Comparison of ENCODE assay signal across 17 cellular contexts in the genomic region with DNA sequence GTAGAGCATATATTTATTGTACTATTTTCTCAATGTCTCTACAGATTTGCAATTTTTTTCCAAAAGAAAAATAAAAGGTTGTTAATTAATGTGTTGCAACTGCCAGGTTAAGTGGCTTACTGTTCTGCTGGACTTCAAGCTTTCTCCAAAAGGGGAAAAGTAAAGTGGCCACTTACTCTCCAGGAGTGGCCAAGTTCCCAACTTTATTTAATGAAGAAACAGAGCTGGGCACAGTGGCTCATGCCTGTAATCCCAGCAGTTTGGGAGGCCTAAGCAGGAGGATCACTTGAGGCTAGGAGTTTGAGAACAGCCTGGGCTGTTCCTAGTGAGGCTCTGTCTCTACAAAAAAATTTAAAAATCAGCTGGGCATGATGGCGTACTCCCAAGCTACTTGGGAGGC. TPM values are rescaled to one million over a fixed set of nuclear protein-coding genes. Genes with fewer than 3 reads are reported as not detected.
DNase-seq lines count a peak whose midpoint lies in the region; ATAC-seq and TF ChIP-seq lines count a peak whose summit lies in the region.
"Had no signal": no experiment of that assay in that cellular context is flagged by ENCODE, and none has a peak within 500 bp of the region (broad histone marks: within the 10 kb centered on the region; RNA-seq: fewer than 3 reads in every experiment).

No MANE protein-coding gene starts in this region.

- H3K9me3 ChIP-seq in PC-9 (ENCODE audit: insufficient read depth, low read depth) (no peaks in the 10 kb centered on the region), neutrophil (no peaks in the 10 kb centered on the region)
- no peaks in the 10 kb centered on the region for H3K9me3 ChIP-seq in CD8-positive, alpha-beta T cell (ENCODE audit: low read length)
- no peaks in the 10 kb centered on the region for H3K9me3 ChIP-seq in CD4-positive, alpha-beta T cell (ENCODE audit: control insufficient read depth, low read length)
- H3K9me3 ChIP-seq: Caco-2, HAP-1 had no signal

- H3K4me2 ChIP-seq in GM23338 (no peak overlapping the region), PC-9 (no peak overlapping the region)

- H3K4me3 Mint-ChIP-seq in GM23338 (no peak overlapping the region), chondrocyte (ENCODE audit: unreplicated experiment) (no peak overlapping the region)
- H3K4me3 Mint-ChIP-seq in CD8-positive, alpha-beta T cell = no peak overlapping the region
- no peak overlapping the region for H3K4me3 Mint-ChIP-seq in CD4-positive, alpha-beta T cell
- H3K4me3 Mint-ChIP-seq: B cell; CD8-positive, alpha-beta memory T cell; HFFc6 had no signal

- no peaks in the 10 kb centered on the region for H3K27me3 ChIP-seq in GM23338 (ENCODE audit: insufficient read depth)
- no peaks in the 10 kb centered on the region for H3K27me3 ChIP-seq in PC-9 (ENCODE audit: insufficient read depth, low read depth)
- H3K27me3 ChIP-seq in neutrophil = no peaks in the 10 kb centered on the region
- no peaks in the 10 kb centered on the region for H3K27me3 ChIP-seq in CD8-positive, alpha-beta T cell (ENCODE audit: insufficient read depth, low read length)
- H3K27me3 ChIP-seq in CD4-positive, alpha-beta T cell (ENCODE audit: control insufficient read depth, insufficient read depth, low read length) = no peaks in the 10 kb centered on the region

- H4K20me1 ChIP-seq in GM23338 (replicated peaks; ENCODE audit: insufficient read depth) (peaks cover 89% of the 10 kb centered on the region), PC-9 (ENCODE audit: insufficient read depth) (peaks cover 81% of the 10 kb centered on the region)

- peak overlapping the region; percentile 67; the same call in 1 of the 2 replicates for H3K27ac Mint-ChIP-seq in GM23338
- peak overlapping the region; percentile 27 for H3K27ac Mint-ChIP-seq in chondrocyte (ENCODE audit: unreplicated experiment)
- no peak overlapping the region for H3K27ac Mint-ChIP-seq in CD8-positive, alpha-beta T cell
- H3K27ac Mint-ChIP-seq in CD4-positive, alpha-beta T cell = no peak overlapping the region
- H3K27ac Mint-ChIP-seq: B cell, HFFc6, IgD-negative memory B cell had no signal

- intact Hi-C loops in PC-9 (cut with micrococcal nuclease; ENCODE audit: unreplicated experiment) = no loop called here
- intact Hi-C loops in CD8-positive, alpha-beta T cell (cut with DNase I, micrococcal nuclease) = no loop called here
- intact Hi-C loops in CD4-positive, alpha-beta T cell (cut with DNase I, micrococcal nuclease) = no loop called here

- H3K4me1 ChIP-seq in GM23338 (ENCODE audit: insufficient read depth) = peaks cover 55% of the 10 kb centered on the region
- peaks cover 32% of the 10 kb centered on the region for H3K4me1 ChIP-seq in PC-9 (replicated peaks; ENCODE audit: insufficient read depth)
- H3K4me1 ChIP-seq in neutrophil (ENCODE audit: control insufficient read depth in 1 of 2, insufficient read depth in 1 of 2, low read depth in 1 of 2, low read length in 1 of 2) = peaks cover 88 to 97% of the 10 kb centered on the region in 2 experiments
- peaks cover 7% of the 10 kb centered on the region for H3K4me1 ChIP-seq in CD8-positive, alpha-beta T cell (ENCODE audit: insufficient read depth, low read length)

- H3K27ac ChIP-seq in GM23338 (ENCODE audit: low read depth) (no peak overlapping the region; the same call in 1 of the 2 replicates), PC-9 (peak overlapping the region; percentile 33; the same call in 1 of the 2 replicates), neutrophil (peak overlapping the region; percentile 56)
- no peak overlapping the region for H3K27ac ChIP-seq in CD8-positive, alpha-beta T cell (ENCODE audit: low read depth, low read length)
- H3K27ac ChIP-seq in CD4-positive, alpha-beta T cell (ENCODE audit: low read depth, low read length) = no peak overlapping the region

- H2AFZ ChIP-seq in GM23338 (no peak overlapping the region), PC-9 (no peak overlapping the region)

- no peaks in the 10 kb centered on the region for H3F3A ChIP-seq in GM23338 (replicated peaks; ENCODE audit: low read depth)
- peaks cover 64% of the 10 kb centered on the region for H3F3A ChIP-seq in PC-9 (ENCODE audit: insufficient read depth, low read depth)

- POLR2A ChIA-PET in PC-9 (lab: Charles Lee; ENCODE audit: unreplicated experiment) = no interaction called here
- POLR2A ChIA-PET in CD8-positive, alpha-beta T cell (lab: Charles Lee) = interaction anchor here (0.6 to 0.9 kb wide), 2 partner anchors 10 to 1916 kb away, joined by 3 to 4 read pairs; no protein-coding TSS in a partner anchor
- POLR2A ChIA-PET in CD4-positive, alpha-beta T cell (lab: Charles Lee) = interaction anchor here (0.7 kb wide), 1 partner anchor 48 kb away, joined by 3 read pairs; no protein-coding TSS in a partner anchor

- CTCF ChIA-PET in PC-9 (lab: Charles Lee) = no interaction called here
- CTCF ChIA-PET in CD8-positive, alpha-beta T cell (lab: Charles Lee) = interaction anchor here (1.0 kb wide), 1 partner anchor 181 kb away, joined by 6 read pairs; no protein-coding TSS in a partner anchor
- CTCF ChIA-PET in CD4-positive, alpha-beta T cell (lab: Charles Lee) = no interaction called here

- no peaks in the 10 kb centered on the region for H3K36me3 ChIP-seq in GM23338 (ENCODE audit: insufficient read depth)
- H3K36me3 ChIP-seq in PC-9 (ENCODE audit: low read depth) = peaks cover 41% of the 10 kb centered on the region
- no peaks in the 10 kb centered on the region for H3K36me3 ChIP-seq in neutrophil
- H3K36me3 ChIP-seq in CD8-positive, alpha-beta T cell (ENCODE audit: insufficient read depth, low read length) = no peaks in the 10 kb centered on the region
- H3K36me3 ChIP-seq: HAP-1 had no signal

- no peak for TF ChIP-seq CTCF in GM23338 (conservative IDR thresholded peaks at IDR 0.05; ENCODE audit: low read depth in 2 of 2)
- TF ChIP-seq CTCF in PC-9 (conservative IDR thresholded peaks at IDR 0.05) = no peak
- no peak for TF ChIP-seq CTCF in chondrocyte (IDR thresholded peaks at IDR 0.05)
- no peak for TF ChIP-seq CTCF in neutrophil (IDR thresholded peaks at IDR 0.05)
- TF ChIP-seq CTCF in CD8-positive, alpha-beta T cell (IDR thresholded peaks at IDR 0.05) = no peak
- TF ChIP-seq CTCF in CD4-positive, alpha-beta T cell (IDR thresholded peaks at IDR 0.05) = no peak

- H3K79me2 ChIP-seq in GM23338 (replicated peaks; ENCODE audit: insufficient read depth) (peaks cover 98% of the 10 kb centered on the region), PC-9 (ENCODE audit: low read depth) (peaks cover 97% of the 10 kb centered on the region)

- H3K9me3 Mint-ChIP-seq in GM23338 (no peaks in the 10 kb centered on the region), chondrocyte (ENCODE audit: low read depth) (no peaks in the 10 kb centered on the region)
- H3K9me3 Mint-ChIP-seq in CD8-positive, alpha-beta T cell = no peaks in the 10 kb centered on the region
- no peaks in the 10 kb centered on the region for H3K9me3 Mint-ChIP-seq in CD4-positive, alpha-beta T cell
- H3K9me3 Mint-ChIP-seq: CD8-positive, alpha-beta memory T cell; HFFc6; IgD-negative memory B cell had no signal

- H3K4me1 Mint-ChIP-seq in GM23338 (peaks cover 60% of the 10 kb centered on the region), chondrocyte (ENCODE audit: low read depth) (peaks cover 50% of the 10 kb centered on the region)
- H3K4me1 Mint-ChIP-seq in CD8-positive, alpha-beta T cell (ENCODE audit: low read depth) = peaks cover 49% of the 10 kb centered on the region
- peaks cover 17% of the 10 kb centered on the region for H3K4me1 Mint-ChIP-seq in CD4-positive, alpha-beta T cell (ENCODE audit: low read depth)

- H3K9me2 ChIP-seq in GM23338 (ENCODE audit: insufficient read depth) (no peaks in the 10 kb centered on the region), PC-9 (ENCODE audit: insufficient read depth) (no peaks in the 10 kb centered on the region)

- ATAC-seq in GM23338 = no peak
- ATAC-seq in CD8-positive, alpha-beta T cell = no peak
- ATAC-seq in CD4-positive, alpha-beta T cell (ENCODE audit: poor library complexity) = no peak

- H3K4me3 ChIP-seq in GM23338 (no peak overlapping the region), PC-9 (no peak overlapping the region), neutrophil (ENCODE audit: low read depth in 1 of 2, low read length in 1 of 2) (no peak overlapping the region)
- no peak overlapping the region for H3K4me3 ChIP-seq in CD8-positive, alpha-beta T cell (ENCODE audit: low read depth, low read length)
- H3K4me3 ChIP-seq: HAP-1 had no signal

- H3K36me3 Mint-ChIP-seq in GM23338 (ENCODE audit: low read depth) (no peaks in the 10 kb centered on the region), chondrocyte (ENCODE audit: low read depth) (no peaks in the 10 kb centered on the region)
- H3K36me3 Mint-ChIP-seq in CD8-positive, alpha-beta T cell = no peaks in the 10 kb centered on the region
- H3K36me3 Mint-ChIP-seq in CD4-positive, alpha-beta T cell (ENCODE audit: low read depth) = no peaks in the 10 kb centered on the region
- H3K36me3 Mint-ChIP-seq: CD8-positive, alpha-beta memory T cell had no signal

- BruUV-seq in PC-9 (replicated peaks; lab: Mats Ljungman, UMichigan) = no TSS peak

- DNase-seq in GM23338 (ENCODE audit: low spot score) (no peak), PC-9 (no peak), chondrocyte (ENCODE audit: low spot score) (no peak), NCI-H510A (lab: John Stamatoyannopoulos, UW) (no peak), RKO (ENCODE audit: low spot score) (no peak)
- DNase-seq in CD8-positive, alpha-beta T cell = no peak
- DNase-seq in CD4-positive, alpha-beta T cell = no peak
- DNase-seq: C1 segment of cervical spinal cord; Caco-2; CD8-positive, alpha-beta memory T cell; DND-41; GDM1; HFFc6 had no signal

- H3K27me3 Mint-ChIP-seq in GM23338 (ENCODE audit: insufficient read depth, low read depth, poor library complexity) = peaks cover 6% of the 10 kb centered on the region
- H3K27me3 Mint-ChIP-seq in chondrocyte (ENCODE audit: low read depth) = no peaks in the 10 kb centered on the region
- H3K27me3 Mint-ChIP-seq in CD8-positive, alpha-beta T cell (ENCODE audit: low read depth) = no peaks in the 10 kb centered on the region
- no peaks in the 10 kb centered on the region for H3K27me3 Mint-ChIP-seq in CD4-positive, alpha-beta T cell
- H3K27me3 Mint-ChIP-seq: B cell; CD8-positive, alpha-beta memory T cell; IgD-negative memory B cell had no signal

RNA-seq across cellular contexts. Expression of a gene that starts 48.8 kb away (rescaled TPM):
- 50.3 and 53.2 TPM in 2 replicates for total RNA-seq in GM23338 (2014; rRNA removed; shearing (Covaris generic))
- 19.1 and 20.1 TPM in 2 replicates for polyA plus RNA-seq in GM23338 (2016; fragmentation: Nextera tagmentation; extraction: Ambion mirVana)
- total RNA-seq in PC-9 (2021) (61.7 and 63.1 TPM in 2 replicates), chondrocyte (54.2 to 56.1 TPM (median 55.0 TPM) in 3 replicates)
- 1 to 10 TPM; 7.8 to 7.9 TPM for total RNA-seq in CD8-positive, alpha-beta T cell
- total RNA-seq in CD4-positive, alpha-beta T cell = 1 to 10 TPM; 3.1 to 3.2 TPM

Comparison
In these comparisons a context has a peak if more than half of its experiments do, and no peak if none do; other contexts are left out.
1. H3K27ac ChIP-seq: peak in PC-9 (single experiment) and neutrophil (single experiment); none in GM23338 (single experiment), CD8-positive, alpha-beta T cell (single experiment) and CD4-positive, alpha-beta T cell (single experiment).
2. H3K27ac Mint-ChIP-seq: peak in GM23338 (single experiment) and chondrocyte (single experiment); none in CD8-positive, alpha-beta T cell (single experiment) and CD4-positive, alpha-beta T cell (single experiment).